Comparison of ENCODE assay signal across 1 cellular context in genomic region chrX:25049347-25049746, GRCh38.
TF ChIP-seq lines count a peak whose summit lies in the region.

No MANE protein-coding gene starts in this region.

TF ChIP-seq in SK-N-SH, 30 proteins besides CTCF, POLR2A, EP300 and RAD21 (continued from another document):
- no peak for TF ChIP-seq TCF12 (IDR thresholded peaks at IDR 0.05)
- TF ChIP-seq NRF1 (IDR thresholded peaks at IDR 0.05; ENCODE audit: low read depth, low read length), result no peak
- TF ChIP-seq EZH2phosphoT487 (IDR thresholded peaks at IDR 0.05; ENCODE audit: borderline replicate concordance, low read depth), result no peak
- TF ChIP-seq JUND (IDR thresholded peaks at IDR 0.05), result no peak
- no peak for TF ChIP-seq RFX5 (IDR thresholded peaks at IDR 0.05; ENCODE audit: low read length)
- TF ChIP-seq SMC3 (IDR thresholded peaks at IDR 0.05; ENCODE audit: low read depth, low read length), result no peak
- no peak for TF ChIP-seq CHD2 (IDR thresholded peaks at IDR 0.05; ENCODE audit: low read length, partially characterized antibody)
TF ChIP-seq in SK-N-SH: peak in this region for 0.
